In the genomic region with DNA sequence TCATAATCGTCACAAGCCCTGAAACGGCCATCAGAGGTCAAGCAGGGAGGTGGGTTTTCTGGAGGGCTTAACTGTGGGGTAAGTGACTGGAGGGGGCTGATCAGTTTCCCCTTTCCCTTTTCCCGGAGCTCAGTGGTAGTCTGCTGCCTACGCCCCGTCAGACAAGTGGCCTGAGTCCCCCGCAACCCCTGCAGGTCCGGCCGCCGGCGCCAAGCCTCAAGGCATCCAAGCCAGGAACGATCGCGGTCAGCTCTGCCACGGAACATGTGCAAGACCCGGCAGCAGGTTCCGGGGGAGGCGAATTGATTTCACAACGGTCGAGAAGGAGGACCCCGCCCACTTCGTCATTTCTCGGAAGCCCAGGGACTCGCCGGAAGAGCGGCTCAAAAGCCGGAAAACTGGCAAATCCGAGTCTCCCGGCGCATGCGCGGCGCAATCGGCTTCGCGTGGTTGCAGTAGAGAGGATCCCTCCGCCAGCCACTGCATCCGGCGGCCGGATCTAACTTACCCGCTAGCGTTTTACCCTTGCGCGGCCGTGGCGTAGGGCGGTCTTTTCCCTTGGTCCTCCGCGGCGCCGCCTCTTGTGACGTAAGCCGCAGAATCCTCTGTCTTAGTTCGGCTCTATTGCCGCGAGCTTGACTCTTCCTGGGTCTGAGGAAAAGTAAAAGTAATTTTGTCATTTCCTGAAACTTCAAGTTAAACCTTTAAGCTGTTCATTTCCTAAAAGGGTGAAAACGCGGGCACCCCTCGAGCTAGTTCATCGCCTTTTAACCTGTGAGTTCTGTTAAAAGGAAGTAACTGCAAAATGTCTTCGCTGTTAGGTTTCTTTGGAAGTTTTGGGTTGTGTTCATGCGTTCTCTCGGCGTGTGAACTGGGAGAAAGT, we compare ENCODE assay signal across 8 cellular contexts. TPM values are rescaled to one million over a fixed set of nuclear protein-coding genes. Genes with fewer than 3 reads are reported as not detected.
DNase-seq lines count a peak whose midpoint lies in the region; ATAC-seq and TF ChIP-seq lines count a peak whose summit lies in the region.

No MANE protein-coding gene starts in this region.

- H3K79me2 ChIP-seq in mammary epithelial cell (ENCODE audit: insufficient read depth, low read length), result peaks cover 20% of the 10 kb centered on the region

- H3K27me3 ChIP-seq in AG04450 (ENCODE audit: control insufficient read depth, insufficient read depth, low read length), result no peaks in the 10 kb centered on the region
- H3K27me3 ChIP-seq in WERI-Rb-1 (ENCODE audit: insufficient read depth, low read depth, severe bottlenecking), result no peaks in the 10 kb centered on the region
- H3K27me3 ChIP-seq in mammary epithelial cell (ENCODE audit: insufficient read depth, low read length), result peaks cover 1% of the 10 kb centered on the region
- no peaks in the 10 kb centered on the region for H3K27me3 ChIP-seq in skeletal muscle satellite cell (ENCODE audit: control insufficient read depth, insufficient read depth, low read length)

- peak overlapping the region; percentile 100 for H3K9ac ChIP-seq in mammary epithelial cell (ENCODE audit: insufficient read depth, low read length)
- H3K9ac ChIP-seq in skeletal muscle satellite cell (ENCODE audit: low read depth, low read length), result peak overlapping the region; percentile 95

- in situ Hi-C loops in mammary epithelial cell (cut with MboI; ENCODE audit: low sequenced_read_pairs in 2 of 2), result no loop called here

- H3K27ac ChIP-seq in AG04450 (ENCODE audit: low read depth, low read length) (peak overlapping the region; percentile 98), WERI-Rb-1 (peak overlapping the region; percentile 83), mammary epithelial cell (ENCODE audit: insufficient read depth, low read depth, low read length) (peak overlapping the region; percentile 97)

- H3K9me3 ChIP-seq in AG04450 (ENCODE audit: control insufficient read depth, insufficient read depth, low read length) (peaks cover 15% of the 10 kb centered on the region), WERI-Rb-1 (ENCODE audit: severe bottlenecking) (no peaks in the 10 kb centered on the region), mammary epithelial cell (replicated peaks; ENCODE audit: insufficient read depth, low read length) (no peaks in the 10 kb centered on the region), iPS-18c (ENCODE audit: control insufficient read depth, insufficient read depth, low read length) (peaks cover 10% of the 10 kb centered on the region), skeletal muscle satellite cell (replicated peaks; ENCODE audit: low read length) (no peaks in the 10 kb centered on the region)

- H3K4me1 ChIP-seq in mammary epithelial cell (ENCODE audit: insufficient read depth, low read length) (peaks cover 13% of the 10 kb centered on the region), skeletal muscle satellite cell (ENCODE audit: control insufficient read depth, insufficient read depth, low read length) (peaks cover 18% of the 10 kb centered on the region)

- CTCF ChIA-PET in AG04450 (lab: Charles Lee), result interaction anchor here (0.7 to 2.7 kb wide), 11 partner anchors 12 to 358 kb away, joined by 3 to 13 read pairs (median 4); a partner anchor contains a TSS
- CTCF ChIA-PET in mammary epithelial cell (lab: Charles Lee; ENCODE audit: low non-redundant PET), result no interaction called here

- TF ChIP-seq CTCF in AG04450 (IDR thresholded peaks at IDR 0.05; ENCODE audit: low read depth, low read length), result no peak
- TF ChIP-seq CTCF in WERI-Rb-1 (IDR thresholded peaks at IDR 0.05; ENCODE audit: low read depth, low read length), result no peak
- TF ChIP-seq CTCF in mammary epithelial cell (conservative IDR thresholded peaks at IDR 0.05 in 1 of 2, IDR thresholded peaks at IDR 0.05 in 1 of 2; ENCODE audit: extremely low read depth in 1 of 2, insufficient read depth in 1 of 2, low read depth in 1 of 2, low read length in 2 of 2), result no peak

- no TSS peak for BruUV-seq in mammary epithelial cell (replicated peaks; lab: Mats Ljungman, UMichigan)

- H3K4me2 ChIP-seq in mammary epithelial cell (ENCODE audit: insufficient read depth, low read depth, low read length) (peak overlapping the region; percentile 91), skeletal muscle satellite cell (ENCODE audit: low read length) (peak overlapping the region; percentile 95)

- dilution Hi-C loops in mammary epithelial cell (cut with HindIII; ENCODE audit: low sequenced_read_pairs), result no loop called here

- H2AFZ ChIP-seq in mammary epithelial cell (ENCODE audit: low read depth, low read length), result peak overlapping the region; percentile 95

- WGBS in mammary epithelial cell (ENCODE audit: low coverage, missing lambda C conversion rate), result 2% methylated on average over 47 of the region's 63 CpGs

- POLR2A ChIA-PET in AG04450 (lab: Yijun Ruan, JAX), result interaction anchor here (0.7 to 4.2 kb wide), 9 partner anchors 15 to 357 kb away, joined by 3 to 118 read pairs (median 4); a partner anchor contains a TSS

- H3K36me3 ChIP-seq in WERI-Rb-1, result no peaks in the 10 kb centered on the region
- no peaks in the 10 kb centered on the region for H3K36me3 ChIP-seq in mammary epithelial cell (ENCODE audit: insufficient read depth, low read length)
- no peaks in the 10 kb centered on the region for H3K36me3 ChIP-seq in skeletal muscle satellite cell (ENCODE audit: insufficient read depth, low read length)

- peak overlapping the region; percentile 77 for H3K4me3 ChIP-seq in AG04450 (ENCODE audit: low read depth, low read length)
- peak overlapping the region; percentile 97 for H3K4me3 ChIP-seq in WERI-Rb-1 (ENCODE audit: low read depth, low read length)
- H3K4me3 ChIP-seq in mammary epithelial cell (replicated peaks in 1 of 3; ENCODE audit: insufficient read depth in 1 of 3, low read depth in 2 of 3, low read length in 3 of 3), result peak overlapping the region; percentile 67 to 99 (median 97)
- H3K4me3 ChIP-seq in iPS-18c (ENCODE audit: insufficient read depth, low read depth, low read length), result peak overlapping the region; percentile 72
- H3K4me3 ChIP-seq in skeletal muscle satellite cell (ENCODE audit: low read length), result peak overlapping the region; percentile 81

- no peaks in the 10 kb centered on the region for H4K20me1 ChIP-seq in mammary epithelial cell (ENCODE audit: insufficient read depth, low read length)

- DNase-seq in AG04450 (ENCODE audit: low read depth, low spot score), result peak; percentile 100
- DNase-seq in NCI-H2196 treated with DMSO at 0.1 percent for 48 hours (lab: John Stamatoyannopoulos, UW; ENCODE audit: unreplicated experiment), result peak; percentile 100
- DNase-seq in WERI-Rb-1, result peak; percentile 99
- peak; percentile 99 for DNase-seq in mammary epithelial cell

- intact Hi-C loops in mammary epithelial cell (cut with micrococcal nuclease), result loop anchor here (1.0 to 10.0 kb wide), 3 partner anchors 15 to 180 kb away; a partner anchor contains a TSS

- ATAC-seq in GM18907 (IDR thresholded peaks at IDR 0.05; ENCODE audit: unreplicated experiment) (peak; percentile 96), HG03139 (IDR thresholded peaks at IDR 0.05; ENCODE audit: unreplicated experiment) (peak; percentile 93)

RNA-seq across cellular contexts. Expression of a gene that starts 14.9 kb away (rescaled TPM):
- 113 and 145 TPM in 2 replicates for polyA plus RNA-seq in AG04450 (2011; rRNA removed)
- 131 and 132 TPM in 2 replicates for polyA minus RNA-seq in AG04450 (2011; rRNA and poly(A)+ RNA removed)
- 100 to 1,000 TPM; 127 to 130 TPM for total RNA-seq in mammary epithelial cell
- 42.7 TPM for polyA plus RNA-seq in mammary epithelial cell
- 37.7 TPM for polyA minus RNA-seq in mammary epithelial cell
- total RNA-seq in skeletal muscle satellite cell (2012; rRNA removed), result 119 and 126 TPM in 2 replicates

Comparison
In these comparisons a context has a peak if more than half of its experiments do, and no peak if none do; other contexts are left out.
1. Peak in every context shown above with its lines: DNase-seq, ATAC-seq, H3K4me3 ChIP-seq and H3K27ac ChIP-seq.